11 cellular contexts compared by ENCODE assay signal in the genomic region with DNA sequence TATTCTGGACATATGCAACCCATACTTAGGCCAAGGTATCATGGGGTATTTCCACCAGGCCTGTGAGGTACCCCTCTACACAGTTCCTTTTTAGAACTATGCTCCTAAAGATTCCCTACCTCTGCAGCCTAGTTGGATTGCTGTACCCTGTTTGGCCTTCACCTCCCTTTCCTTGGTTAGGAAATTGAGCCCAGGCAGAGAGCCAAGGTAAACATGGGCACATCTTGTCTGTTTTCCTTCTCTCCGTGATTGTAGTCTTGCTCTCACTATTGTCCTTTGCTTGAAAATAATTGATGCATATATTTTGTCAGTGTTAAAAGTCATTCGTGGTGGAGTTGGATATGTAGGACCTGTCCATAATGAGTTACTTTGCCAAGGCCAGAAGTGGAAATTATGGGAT. TPM values are rescaled to one million over a fixed set of nuclear protein-coding genes. Genes with fewer than 3 reads are reported as not detected.
DNase-seq lines count a peak whose midpoint lies in the region; ATAC-seq and TF ChIP-seq lines count a peak whose summit lies in the region.
"Had no signal": no experiment of that assay in that cellular context is flagged by ENCODE, and none has a peak within 500 bp of the region (broad histone marks: within the 10 kb centered on the region; RNA-seq: fewer than 3 reads in every experiment).

No MANE protein-coding gene starts in this region.

- H3K9me3 ChIP-seq in HEK293 (ENCODE audit: control insufficient read depth, insufficient read depth, low read depth, low read length) (no peaks in the 10 kb centered on the region), SJCRH30 (replicated peaks) (no peaks in the 10 kb centered on the region)
- H3K9me3 ChIP-seq: heart left ventricle had no signal

- TF ChIP-seq CTCF in HEK293 (tag by site-specific recombination; IDR thresholded peaks at IDR 0.05): no peak

- H3K4me1 ChIP-seq in HEK293 (ENCODE audit: control insufficient read depth, insufficient read depth, low read length): peaks cover 8% of the 10 kb centered on the region
- H3K4me1 ChIP-seq in SJCRH30: no peaks in the 10 kb centered on the region

- H3K36me3 ChIP-seq in HEK293 (ENCODE audit: control insufficient read depth in 2 of 2, insufficient read depth in 1 of 2, low read length in 2 of 2): peaks cover 50 to 64% of the 10 kb centered on the region in 2 experiments
- peaks cover 76% of the 10 kb centered on the region for H3K36me3 ChIP-seq in SJCRH30

- no peak overlapping the region for H3K27ac ChIP-seq in HEK293 (ENCODE audit: extremely low read depth, low read depth, low read length)
- H3K27ac ChIP-seq in SJCRH30: no peak overlapping the region
- H3K27ac ChIP-seq: heart left ventricle had no signal

- POLR2A ChIA-PET in HEK293 (lab: Yijun Ruan, JAX): no interaction called here

- ATAC-seq in HG03135 (IDR thresholded peaks at IDR 0.05; ENCODE audit: unreplicated experiment): no peak
- ATAC-seq: Right ventricle myocardium inferior had no signal

- no peaks in the 10 kb centered on the region for H3K27me3 ChIP-seq in SJCRH30
- H3K27me3 ChIP-seq: heart left ventricle had no signal

- no peak overlapping the region for H3K4me3 ChIP-seq in HEK293 (ENCODE audit: low read depth, low read length)
- H3K4me3 ChIP-seq in SJCRH30: no peak overlapping the region
- H3K4me3 ChIP-seq: heart left ventricle had no signal

- CTCF ChIA-PET in HEK293 (lab: Yijun Ruan, JAX): no interaction called here

- DNase-seq in NCI-H345 treated with DMSO at 0.1 percent for 48 hours (lab: John Stamatoyannopoulos, UW; ENCODE audit: unreplicated experiment): peak; percentile 31
- peak; percentile 80 for DNase-seq in dermis blood vessel endothelial cell
- DNase-seq in pulmonary artery endothelial cell (ENCODE audit: low read depth, low spot score): peak; percentile 49
- DNase-seq in COLO829 (ENCODE audit: low spot score): no peak
- DNase-seq in SJCRH30: no peak
- DNase-seq: activated CD4-positive, alpha-beta T cell treated with anti-CD3 and anti-CD28 coated beads for 48 hours; heart left ventricle; KBM-7 had no signal

TF ChIP-seq in HEK293, 187 proteins besides CTCF, POLR2A, EP300 and RAD21:
- TF ChIP-seq ZBTB17 (tag by site-specific recombination; IDR thresholded peaks at IDR 0.05) (0 out of 2 replicates have a peak, but pooled peaks have one; percentile 28), OVOL3 (tag by site-specific recombination; IDR thresholded peaks at IDR 0.05) (no peak), ZNF549 (tag by site-specific recombination; IDR thresholded peaks at IDR 0.05) (no peak), WT1 (tag by site-specific recombination; IDR thresholded peaks at IDR 0.05) (0 out of 2 replicates have a peak, but pooled peaks have one; percentile 63), PRDM1 (tag by site-specific recombination; IDR thresholded peaks at IDR 0.05) (peak; percentile 74), RBAK (tag by site-specific recombination; IDR thresholded peaks at IDR 0.05) (no peak), ZNF366 (tag by site-specific recombination; conservative IDR thresholded peaks at IDR 0.05) (no peak), ZNF677 (tag by site-specific recombination; IDR thresholded peaks at IDR 0.05) (peak; percentile 99), ZNF16 (tag by site-specific recombination; IDR thresholded peaks at IDR 0.05; ENCODE audit: low read depth) (0 out of 2 replicates have a peak, but pooled peaks have one; percentile 33), ZNF169 (tag by site-specific recombination; IDR thresholded peaks at IDR 0.05) (no peak), ZNF10 (tag by site-specific recombination; IDR thresholded peaks at IDR 0.05) (0 out of 2 replicates have a peak, but pooled peaks have one; percentile 36), ZNF600 (tag by site-specific recombination; IDR thresholded peaks at IDR 0.05) (0 out of 2 replicates have a peak, but pooled peaks have one; percentile 19), ZNF558 (tag by site-specific recombination; IDR thresholded peaks at IDR 0.05) (0 out of 2 replicates have a peak, but pooled peaks have one; percentile 14)
- TF ChIP-seq, protein P1, sequence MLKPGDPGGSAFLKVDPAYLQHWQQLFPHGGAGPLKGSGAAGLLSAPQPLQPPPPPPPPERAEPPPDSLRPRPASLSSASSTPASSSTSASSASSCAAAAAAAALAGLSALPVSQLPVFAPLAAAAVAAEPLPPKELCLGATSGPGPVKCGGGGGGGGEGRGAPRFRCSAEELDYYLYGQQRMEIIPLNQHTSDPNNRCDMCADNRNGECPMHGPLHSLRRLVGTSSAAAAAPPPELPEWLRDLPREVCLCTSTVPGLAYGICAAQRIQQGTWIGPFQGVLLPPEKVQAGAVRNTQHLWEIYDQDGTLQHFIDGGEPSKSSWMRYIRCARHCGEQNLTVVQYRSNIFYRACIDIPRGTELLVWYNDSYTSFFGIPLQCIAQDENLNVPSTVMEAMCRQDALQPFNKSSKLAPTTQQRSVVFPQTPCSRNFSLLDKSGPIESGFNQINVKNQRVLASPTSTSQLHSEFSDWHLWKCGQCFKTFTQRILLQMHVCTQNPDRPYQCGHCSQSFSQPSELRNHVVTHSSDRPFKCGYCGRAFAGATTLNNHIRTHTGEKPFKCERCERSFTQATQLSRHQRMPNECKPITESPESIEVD (tag by site-specific recombination; IDR thresholded peaks at IDR 0.05): peak; percentile 59

RNA-seq across cellular contexts. Expression of a gene that starts 26.7 kb away (rescaled TPM):
- total RNA-seq in dermis blood vessel endothelial cell (31.1 and 36.8 TPM in 2 replicates), pulmonary artery endothelial cell (25.8 and 36.6 TPM in 2 replicates)
- 42.6 and 49.4 TPM in 2 replicates for total RNA-seq in SJCRH30 (2014; rRNA removed; shearing (Covaris generic))

Comparison
In these comparisons a context has a peak if more than half of its experiments do, and no peak if none do; other contexts are left out.
1. DNase-seq: peak in NCI-H345 treated with DMSO at 0.1 percent for 48 hours (single experiment), dermis blood vessel endothelial cell (single experiment) and pulmonary artery endothelial cell (single experiment); none in COLO829 (single experiment) and SJCRH30 (0 of 2).